ENCODE assay signal across 18 cellular contexts in genomic region chr3:178802259-178802658, GRCh38.
DNase-seq lines count a peak whose midpoint lies in the region; ATAC-seq, FAIRE-seq and TF ChIP-seq lines count a peak whose summit lies in the region.
"Had no signal": no experiment of that assay in that cellular context is flagged by ENCODE, and none has a peak within 500 bp of the region (broad histone marks: within the 10 kb centered on the region; RNA-seq: fewer than 3 reads in every experiment).

No MANE protein-coding gene starts in this region.

- peak; percentile 54 for ATAC-seq in HG02571 (IDR thresholded peaks at IDR 0.05; ENCODE audit: unreplicated experiment)
- ATAC-seq: Right ventricle myocardium inferior had no signal

- peak; percentile 30 for DNase-seq in DMS 273 (lab: John Stamatoyannopoulos, UW; ENCODE audit: unreplicated experiment)
- no peak for DNase-seq in DMS 273 treated with DMSO at 0.1 percent for 48 hours (lab: John Stamatoyannopoulos, UW)
- peak; percentile 66 for DNase-seq in NCI-H774 (lab: John Stamatoyannopoulos, UW)
- no peak for DNase-seq in HTR-8/SVneo (ENCODE audit: insufficient read length, low spot score)
- no peak for DNase-seq in D341Med (ENCODE audit: low spot score)
- DNase-seq in NCI-H1694 (lab: John Stamatoyannopoulos, UW): no peak
- DNase-seq: 8988T, Caco-2, DMS79, GM23248, HCEC 1CT, KG1, NCI-H187 treated with DMSO at 0.1 percent for 48 hours had no signal

- FAIRE-seq in HTR-8/SVneo (lab: Jason Lieb, UNC): no peak
- FAIRE-seq: RCC 7860 had no signal

- TF ChIP-seq CTCF in 22Rv1 (IDR thresholded peaks at IDR 0.05): no peak

- H3K27ac ChIP-seq in 22Rv1: peak overlapping the region; percentile 59
- H3K27ac ChIP-seq: GM23248, SK-N-MC had no signal

Comparison
In these comparisons a context has a peak if more than half of its experiments do, and no peak if none do; other contexts are left out.
1. DNase-seq: peak in DMS 273 (single experiment) and NCI-H774 (single experiment); none in DMS 273 treated with DMSO at 0.1 percent for 48 hours (single experiment), HTR-8/SVneo (single experiment), D341Med (single experiment) and NCI-H1694 (single experiment).